Comparison of ENCODE assay signal across 1 cellular context in the genomic region with DNA sequence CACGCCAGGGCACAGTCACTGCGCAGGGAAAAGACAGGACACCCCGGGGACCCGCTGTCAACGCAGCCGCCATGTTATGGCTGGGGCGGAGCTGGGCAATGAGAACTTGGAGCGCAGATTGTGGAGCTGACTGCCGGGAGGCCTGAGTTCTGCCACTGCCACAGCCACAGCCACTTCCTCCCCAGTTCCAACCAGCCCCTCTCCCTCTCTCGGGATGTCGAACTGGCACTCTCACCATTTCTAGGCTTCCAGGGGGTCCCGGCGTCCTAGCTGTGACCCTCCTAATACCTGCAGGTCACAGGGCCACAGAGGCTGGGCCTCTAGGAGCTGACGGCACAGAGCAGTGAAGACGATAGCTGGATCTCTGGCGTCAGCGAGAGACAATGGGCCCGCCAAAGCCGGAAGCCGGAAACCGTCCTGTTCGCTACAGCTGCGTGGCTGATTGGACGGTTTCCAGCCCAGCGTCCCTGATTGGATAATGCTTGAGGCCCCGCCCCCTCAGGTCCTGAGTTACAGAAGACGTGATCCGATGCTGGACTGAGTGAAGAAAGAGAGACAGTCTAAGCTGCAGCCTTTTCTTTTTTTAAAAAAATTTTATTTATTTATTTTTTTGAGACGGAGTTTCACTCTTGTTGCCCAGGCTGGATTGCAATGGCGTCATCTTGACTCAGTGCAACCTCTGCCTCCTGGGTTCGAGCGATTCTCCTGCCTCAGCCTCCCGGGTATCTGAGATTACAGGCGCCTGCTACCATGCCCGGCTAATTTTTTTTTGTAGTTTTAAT.
TF ChIP-seq lines count a peak whose summit lies in the region.

Gene ZNF506 (minus strand): TSS at position 385 of the 782 bp plus-strand sequence. CDS start 147 bp downstream, at position 238.

TF ChIP-seq in IMR-90, 13 proteins besides CTCF, POLR2A, EP300 and RAD21 (continued from another document):
- TF ChIP-seq CEBPB (IDR thresholded peaks at IDR 0.05; ENCODE audit: low read depth, low read length) (no peak), CHD1 (IDR thresholded peaks at IDR 0.05; ENCODE audit: low read depth, low read length) (no peak)
